28 cellular contexts compared by ENCODE assay signal in genomic region chr1:43481481-43481880, GRCh38.
"Had no signal": no experiment of that assay in that cellular context is flagged by ENCODE, and none has a peak within 500 bp of the region (broad histone marks: within the 10 kb centered on the region; RNA-seq: fewer than 3 reads in every experiment).

No MANE protein-coding gene starts in this region.

- H3K27me3 ChIP-seq: body of pancreas, pancreas, uterus had no signal

- FAIRE-seq: colon, endometrium, pancreas had no signal

- ATAC-seq: activated T-cell treated with anti-CD3 and anti-CD28 coated beads, Interleukin-2, amount 50 U/mL, for 4 hours; activated T-helper 17 cell treated with anti-CD3 and anti-CD28 coated beads, Interleukin-2, amount 50 U/mL, for 72 hours; body of pancreas; sciatic nerve; stimulated activated effector memory CD8-positive, alpha-beta T cell treated with anti-CD3 and anti-CD28 coated beads, Interleukin-12 subunit alpha, Interleukin-12 subunit beta, amount 100 ng/mL, for 72 hours; T-helper 17 cell had no signal

- H3K4me3 ChIP-seq: body of pancreas, pancreas, prostate gland, skin epidermis, uterus had no signal

- H3K27ac ChIP-seq: prostate gland, skin epidermis had no signal

- H3K4me1 ChIP-seq: body of pancreas, pancreas, prostate gland, uterus had no signal

- H3K9me3 ChIP-seq: body of pancreas, pancreas, prostate gland, uterus had no signal

- H3K36me3 ChIP-seq: pancreas, prostate gland, uterus had no signal

- DNase-seq: activated CD4-positive, alpha-beta memory T cell treated with anti-CD3 and anti-CD28 coated beads, Interleukin-2, amount 10 ng/mL, durations not matched to agents 7 days and 5 days; activated CD4-positive, alpha-beta T cell treated with anti-CD3 and anti-CD28 coated beads for 1 hour; activated CD4-positive, alpha-beta T cell treated with anti-CD3 and anti-CD28 coated beads, Interleukin-2, amount 10 ng/mL, durations not matched to agents 7 days and 5 days; activated gamma-delta T cell treated with Interleukin-2 at 50 U/mL for 16 hours; activated naive CD4-positive, alpha-beta T cell treated with anti-CD3 and anti-CD28 coated beads, Interleukin-2, amount 50 U/mL, for 16 hours; activated T-cell treated with anti-CD3 and anti-CD28 coated beads, Interleukin-2, amount 50 U/mL, for 4 hours; anterior cingulate cortex; body of pancreas; effector CD8-positive, alpha-beta T cell; foreskin melanocyte; islet precursor cell; mammary epithelial cell; naive B cell; pancreas; retina; stimulated activated CD4-positive, alpha-beta T cell treated with anti-CD3 and anti-CD28 coated beads, Interleukin-12 subunit alpha, Interleukin-12 subunit beta, amount 100 ng/mL, for 4 hours; stimulated activated CD4-positive, alpha-beta T cell treated with anti-CD3 and anti-CD28 coated beads, Interleukin-4, amount 100 ng/mL, for 24 hours; substantia nigra; T-helper 17 cell; T1000; uterus had no signal
